8 cellular contexts compared by ENCODE assay signal in genomic region chr14:91218041-91218440, GRCh38.
"Had no signal": no experiment of that assay in that cellular context is flagged by ENCODE, and none has a peak within 500 bp of the region (broad histone marks: within the 10 kb centered on the region; RNA-seq: fewer than 3 reads in every experiment).

No MANE protein-coding gene starts in this region.

- DNase-seq: activated CD4-positive, alpha-beta memory T cell treated with anti-CD3 and anti-CD28 coated beads, Interleukin-2, amount 10 ng/mL, durations not matched to agents 7 days and 5 days; activated naive CD8-positive, alpha-beta T cell treated with anti-CD3 and anti-CD28 coated beads, Interleukin-2, amount 10 ng/mL, durations not matched to agents 7 days and 5 days; aorta; gastrocnemius medialis; left ventricle myocardium superior; SIG-M5 had no signal

- H3K9me3 ChIP-seq: gastrocnemius medialis, tibial nerve had no signal

- ATAC-seq: activated CD4-positive, CD25-positive, alpha-beta regulatory T cell treated with anti-CD3 and anti-CD28 coated beads, Interleukin-2, amount 50 U/mL, for 24 hours; gastrocnemius medialis; left ventricle myocardium superior had no signal

- H3K27ac Mint-ChIP-seq: activated CD4-positive, alpha-beta memory T cell treated with anti-CD3 and anti-CD28 coated beads, Interleukin-2, amount 10 ng/mL, durations not matched to agents 7 days and 5 days had no signal

- H3K27ac ChIP-seq: tibial nerve had no signal

- H3K27me3 ChIP-seq: gastrocnemius medialis, tibial nerve had no signal

- H3K27me3 Mint-ChIP-seq: activated CD4-positive, alpha-beta memory T cell treated with anti-CD3 and anti-CD28 coated beads, Interleukin-2, amount 10 ng/mL, durations not matched to agents 7 days and 5 days; activated naive CD8-positive, alpha-beta T cell treated with anti-CD3 and anti-CD28 coated beads, Interleukin-2, amount 10 ng/mL, durations not matched to agents 7 days and 5 days had no signal

- H3K4me3 Mint-ChIP-seq: activated CD4-positive, alpha-beta memory T cell treated with anti-CD3 and anti-CD28 coated beads, Interleukin-2, amount 10 ng/mL, durations not matched to agents 7 days and 5 days; activated naive CD8-positive, alpha-beta T cell treated with anti-CD3 and anti-CD28 coated beads, Interleukin-2, amount 10 ng/mL, durations not matched to agents 7 days and 5 days had no signal

- H3K4me1 ChIP-seq: gastrocnemius medialis had no signal

- H3K4me3 ChIP-seq: gastrocnemius medialis, tibial nerve had no signal
